ENCODE assay signal across 8 cellular contexts in genomic region chr7:87217983-87218653, GRCh38. TPM values are rescaled to one million over a fixed set of nuclear protein-coding genes. Genes with fewer than 3 reads are reported as not detected.
DNase-seq lines count a peak whose midpoint lies in the region; ATAC-seq and TF ChIP-seq lines count a peak whose summit lies in the region.

No MANE protein-coding gene starts in this region.

- H3K27me3 ChIP-seq in GM06990 (replicated peaks; ENCODE audit: control insufficient read depth, insufficient read depth, low read length), result no peaks in the 10 kb centered on the region; the same call in 1 of the 2 replicates
- no peaks in the 10 kb centered on the region for H3K27me3 ChIP-seq in PC-3 (ENCODE audit: low read length)

- no peaks in the 10 kb centered on the region for H4K20me1 ChIP-seq in PC-3 (ENCODE audit: low read length)

- H3K9me2 ChIP-seq in PC-3 (replicated peaks; ENCODE audit: low read length), result no peaks in the 10 kb centered on the region

- no TSS peak for BruUV-seq in PC-3 (replicated peaks; lab: Mats Ljungman, UMichigan)

- H3K79me2 ChIP-seq in PC-3 (ENCODE audit: low read length), result peaks cover 28% of the 10 kb centered on the region

- DNase-seq in GM06990 (ENCODE audit: extremely low read depth, insufficient read length) (no peak), PC-3 (no peak), epithelial cell of proximal tubule (ENCODE audit: low read depth) (no peak), retinal pigment epithelial cell (ENCODE audit: low read depth) (no peak), DMS53 (lab: John Stamatoyannopoulos, UW) (no peak), NCI-H128 (lab: John Stamatoyannopoulos, UW; ENCODE audit: unreplicated experiment) (no peak), NCI-H146 (lab: John Stamatoyannopoulos, UW) (no peak)

- H3K27ac ChIP-seq in PC-3 (ENCODE audit: low read length), result no peak overlapping the region

- peaks cover 8% of the 10 kb centered on the region; the same call in 1 of the 2 replicates for H3K4me1 ChIP-seq in PC-3 (ENCODE audit: insufficient read depth, low read length)

- H3K4me2 ChIP-seq in PC-3 (ENCODE audit: low read length), result peak overlapping the region; percentile 99

- H3K9ac ChIP-seq in PC-3 (ENCODE audit: low read length), result no peak overlapping the region

- no peak for ATAC-seq in PC-3
- no peak for ATAC-seq in HG02623 (IDR thresholded peaks at IDR 0.05; ENCODE audit: unreplicated experiment)

- H3K36me3 ChIP-seq in GM06990 (ENCODE audit: control insufficient read depth, insufficient read depth, low read length), result no peaks in the 10 kb centered on the region; the same call in 1 of the 2 replicates
- H3K36me3 ChIP-seq in PC-3 (ENCODE audit: low read depth, low read length), result no peaks in the 10 kb centered on the region

- H3K4me3 ChIP-seq in GM06990 (replicated peaks; ENCODE audit: low read depth, low read length), result peak overlapping the region; percentile 85
- peak overlapping the region; percentile 94 for H3K4me3 ChIP-seq in PC-3 (ENCODE audit: low read length)
- H3K4me3 ChIP-seq in epithelial cell of proximal tubule (ENCODE audit: low read depth, low read length), result peak overlapping the region; percentile 83
- peak overlapping the region; percentile 88 for H3K4me3 ChIP-seq in retinal pigment epithelial cell (ENCODE audit: low read length)

- intact Hi-C loops in PC-3 (cut with micrococcal nuclease), result loop anchor here (10.0 kb wide), 1 partner anchor 657 kb away; the partner anchor contains the start of genes DBF4 and SLC25A40

- POLR2A ChIA-PET in PC-3 (lab: Charles Lee; ENCODE audit: unreplicated experiment), result interaction anchor here (0.6 kb wide), 1 partner anchor 348 kb away, joined by 7 read pairs; no protein-coding TSS in a partner anchor

- CTCF ChIA-PET in PC-3 (lab: Charles Lee), result no interaction called here

- no peaks in the 10 kb centered on the region for H3K9me3 ChIP-seq in PC-3 (ENCODE audit: low read length)

- H3F3A ChIP-seq in PC-3 (ENCODE audit: low read length, unreplicated experiment), result no peaks in the 10 kb centered on the region

- TF ChIP-seq CTCF in GM06990 (IDR thresholded peaks at IDR 0.05; ENCODE audit: insufficient read depth, low read length, poor library complexity, severe bottlenecking) (no peak), PC-3 (conservative IDR thresholded peaks at IDR 0.05; ENCODE audit: low read depth, low read length) (no peak), epithelial cell of proximal tubule (conservative IDR thresholded peaks at IDR 0.05; ENCODE audit: low read depth, low read length) (no peak), retinal pigment epithelial cell (conservative IDR thresholded peaks at IDR 0.05; ENCODE audit: low read depth, low read length) (no peak)

- no peak overlapping the region for H2AFZ ChIP-seq in PC-3 (ENCODE audit: low read length)

RNA-seq across cellular contexts. Expression of gene TMEM243, which starts 1.4 kb away (rescaled TPM):
- 16.6 and 18.8 TPM in 2 replicates for total RNA-seq in PC-3 (2014; rRNA removed)
- total RNA-seq in epithelial cell of proximal tubule, result 36.2 and 37.3 TPM in 2 replicates
